ENCODE assay signal across 20 cellular contexts in genomic region chr3:102258666-102259227, GRCh38.
DNase-seq lines count a peak whose midpoint lies in the region; ATAC-seq and TF ChIP-seq lines count a peak whose summit lies in the region.
"Had no signal": no experiment of that assay in that cellular context is flagged by ENCODE, and none has a peak within 500 bp of the region (broad histone marks: within the 10 kb centered on the region; RNA-seq: fewer than 3 reads in every experiment).

No MANE protein-coding gene starts in this region.

- POLR2A ChIA-PET in HEK293T (lab: Yijun Ruan, JAX), result no interaction called here

- H3K4me3 ChIP-seq in tibial nerve, result no peak overlapping the region
- H3K4me3 ChIP-seq: left ventricle myocardium inferior, spleen, uterus had no signal

- 26 to 33% methylated on average over 3 of the region's 3 CpGs for WGBS in tibial nerve, 2 donors

- ATAC-seq in GM21381 (IDR thresholded peaks at IDR 0.05; ENCODE audit: unreplicated experiment) (peak; percentile 70), HG03025 (IDR thresholded peaks at IDR 0.05; ENCODE audit: low FRiP score, unreplicated experiment) (peak; percentile 57)
- ATAC-seq: HepG2, SK-N-SH treated with all-trans-retinoic acid at 6 μM for 48 hours had no signal

- no peak overlapping the region for H3K27ac ChIP-seq in tibial nerve
- H3K27ac ChIP-seq: left ventricle myocardium inferior, spleen, uterus had no signal

- peaks cover 0 to 7% (median 0%) of the 10 kb centered on the region in 4 donors for H3K4me1 ChIP-seq in tibial nerve
- H3K4me1 ChIP-seq: left ventricle myocardium inferior, spleen, uterus had no signal

- H3K27me3 ChIP-seq in tibial nerve, result no peaks in the 10 kb centered on the region
- H3K27me3 ChIP-seq: uterus had no signal

- TF ChIP-seq POLR2A in tibial nerve (IDR thresholded peaks at IDR 0.05), result no peak

- CTCF ChIA-PET in HEK293T (lab: Yijun Ruan, JAX), result no interaction called here

- no peaks in the 10 kb centered on the region for H3K36me3 ChIP-seq in tibial nerve
- H3K36me3 ChIP-seq: left ventricle myocardium inferior, spleen, uterus had no signal

- in situ Hi-C loops in GM13977 (cut with MboI; ENCODE audit: low pct_unique_long_range_greater_than_20kb, low sequenced_read_pairs, unreplicated experiment) (no loop called here), SK-MEL-5 (cut with HindIII; ENCODE audit: low pct_unique_long_range_greater_than_20kb, low sequenced_read_pairs) (no loop called here)

- TF ChIP-seq CTCF in GM13977 (IDR thresholded peaks at IDR 0.05; ENCODE audit: extremely low read depth, insufficient read depth, missing control alignments) (no peak), tibial nerve (IDR thresholded peaks at IDR 0.05) (no peak)

- no peaks in the 10 kb centered on the region for H3K9me3 ChIP-seq in tibial nerve
- H3K9me3 ChIP-seq: left ventricle myocardium inferior, spleen, uterus had no signal

- no peak for TF ChIP-seq EP300 in tibial nerve (IDR thresholded peaks at IDR 0.05)

- DNase-seq in GM13977 (ENCODE audit: low spot score) (peak; percentile 49), SK-MEL-5 (ENCODE audit: low read depth, low spot score) (peak; percentile 59), HEK293T (ENCODE audit: extremely low spot score) (no peak), islet precursor cell (no peak), NCI-H2171 treated with DMSO at 0.1 percent for 48 hours (lab: John Stamatoyannopoulos, UW) (no peak), tibial nerve (ENCODE audit: low spot score in 2 of 2) (no peak)
- DNase-seq: activated T-cell treated with anti-CD3 and anti-CD28 coated beads for 4 hours; DMS53; effector CD4-positive, alpha-beta T cell; HFFc6; left ventricle myocardium inferior; NCI-H1105 treated with DMSO at 0.1 percent for 48 hours; NCI-H774; nucleus accumbens; spleen; uterus had no signal

TF ChIP-seq in HEK293T, 16 proteins besides CTCF, POLR2A, EP300 and RAD21:
- TF ChIP-seq BHLHE40 (IDR thresholded peaks at IDR 0.05; ENCODE audit: borderline replicate concordance) (no peak), NFRKB (IDR thresholded peaks at IDR 0.05) (no peak), TARDBP (IDR thresholded peaks at IDR 0.05) (no peak), SP1 (IDR thresholded peaks at IDR 0.05) (no peak), FOXM1 (IDR thresholded peaks at IDR 0.05; ENCODE audit: borderline replicate concordance) (no peak), SUZ12 (IDR thresholded peaks at IDR 0.05) (no peak), PKNOX1 (IDR thresholded peaks at IDR 0.05) (no peak), LEF1 (IDR thresholded peaks at IDR 0.05; ENCODE audit: borderline replicate concordance) (no peak), HDGF (IDR thresholded peaks at IDR 0.05; ENCODE audit: borderline replicate concordance) (no peak)

Comparison
In these comparisons a context has a peak if more than half of its experiments do, and no peak if none do; other contexts are left out.
1. DNase-seq: peak in GM13977 (single experiment) and SK-MEL-5 (single experiment); none in HEK293T (single experiment), islet precursor cell (single experiment), NCI-H2171 treated with DMSO at 0.1 percent for 48 hours (single experiment) and tibial nerve (0 of 2).